Comparison of ENCODE assay signal across 8 cellular contexts in the genomic region with DNA sequence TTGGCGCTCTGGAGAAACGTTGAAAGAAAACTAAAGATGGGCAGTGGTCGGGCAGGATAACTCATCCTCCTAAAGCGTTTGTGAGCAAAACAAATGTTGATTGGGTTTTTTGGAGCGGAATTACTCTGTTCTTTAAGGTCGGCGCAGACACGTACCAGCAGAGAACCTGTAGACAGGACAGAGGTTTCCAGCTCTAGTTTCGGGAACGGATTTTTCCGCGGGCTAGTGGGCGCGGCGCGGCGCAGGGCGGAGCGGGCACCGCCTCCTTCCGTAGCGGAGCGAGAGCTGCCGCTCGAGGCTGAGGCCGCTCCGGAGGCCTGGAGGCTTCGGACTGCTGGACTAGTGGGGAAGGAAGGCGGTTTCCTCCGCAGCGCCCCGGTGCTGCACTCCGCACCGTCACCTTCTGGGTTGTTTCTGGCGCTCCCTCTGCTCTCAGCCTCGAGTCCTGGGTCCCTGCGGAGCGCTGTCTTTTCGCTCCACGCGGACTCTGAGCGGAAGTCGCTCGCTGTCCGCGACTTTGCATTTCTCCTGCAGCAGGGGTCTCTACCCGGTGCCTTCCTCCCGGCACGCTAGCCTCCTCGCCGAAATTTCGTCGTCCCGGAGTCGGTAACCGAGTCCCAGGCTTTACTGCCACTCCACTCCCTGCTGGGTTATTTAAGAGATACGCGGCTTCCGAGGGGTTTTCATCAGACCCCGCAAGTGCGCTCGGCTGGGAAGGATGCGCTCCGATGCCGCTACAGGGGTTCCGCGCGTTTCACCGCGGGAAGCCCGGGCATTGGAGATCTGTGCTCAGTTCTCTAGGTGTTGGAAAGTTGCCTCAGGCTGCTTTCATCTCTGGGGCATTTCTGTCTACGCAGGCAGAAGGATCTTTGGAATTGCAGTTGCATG. TPM values are rescaled to one million over a fixed set of nuclear protein-coding genes. Genes with fewer than 3 reads are reported as not detected.
DNase-seq lines count a peak whose midpoint lies in the region; ATAC-seq and TF ChIP-seq lines count a peak whose summit lies in the region.

No MANE protein-coding gene starts in this region.

- CTCF ChIA-PET in A673 (lab: Charles Lee) = no interaction called here

- 4 to 7% methylated on average over 44 to 72 of the region's 72 CpGs for WGBS in body of pancreas, 2 donors
- 0 to 1% methylated on average over 64 to 66 of the region's 72 CpGs for WGBS in mesodermal cell (ENCODE audit: insufficient coverage in 2 of 2), 2 experiments

- no peak for DNase-seq in A673 (ENCODE audit: low spot score)
- peak in 3 of 4 donors; percentile 5 to 24 (median 18) for DNase-seq in body of pancreas
- no peak for DNase-seq in hypothalamus (lab: John Stamatoyannopoulos, UW)

- BruUV-seq in A673 (replicated peaks; lab: Mats Ljungman, UMichigan) = no TSS peak

- peaks cover 100% of the 10 kb centered on the region for H3K27me3 ChIP-seq in A673 (replicated peaks; ENCODE audit: insufficient read depth, low read depth, low read length, poor library complexity)
- peaks cover 0 to 54% of the 10 kb centered on the region in 2 donors for H3K27me3 ChIP-seq in body of pancreas

- H3K27ac ChIP-seq in A673 (ENCODE audit: low read depth, low read length, poor library complexity, severe bottlenecking) (no peak overlapping the region), body of pancreas (no peak overlapping the region), mesodermal cell (ENCODE audit: low read depth, low read length, severe bottlenecking) (no peak overlapping the region)

- ATAC-seq in HG03442 (IDR thresholded peaks at IDR 0.05; ENCODE audit: unreplicated experiment) = peak; percentile 55
- ATAC-seq in body of pancreas = peak; percentile 22
- no peak for ATAC-seq in HG03432 (IDR thresholded peaks at IDR 0.05; ENCODE audit: unreplicated experiment)
- ATAC-seq in GM19351 (IDR thresholded peaks at IDR 0.05; ENCODE audit: unreplicated experiment) = no peak
- no peak for ATAC-seq in HG03565 (IDR thresholded peaks at IDR 0.05; ENCODE audit: unreplicated experiment)

- no peak for TF ChIP-seq CTCF in A673 (conservative IDR thresholded peaks at IDR 0.05; ENCODE audit: low read depth, low read length)
- no peak for TF ChIP-seq CTCF in body of pancreas (IDR thresholded peaks at IDR 0.05)

- no peaks in the 10 kb centered on the region for H3K36me3 ChIP-seq in A673 (ENCODE audit: insufficient read depth, low read length, poor library complexity, severe bottlenecking)
- no peaks in the 10 kb centered on the region for H3K36me3 ChIP-seq in body of pancreas (replicated peaks in 1 of 2; ENCODE audit: insufficient read depth in 1 of 2, low read depth in 2 of 2)
- H3K36me3 ChIP-seq in mesodermal cell (ENCODE audit: control insufficient read depth, insufficient read depth, low read length) = no peaks in the 10 kb centered on the region

- H3K4me3 ChIP-seq in A673 (ENCODE audit: low read depth, low read length, poor library complexity, severe bottlenecking) (peak overlapping the region; percentile 17), body of pancreas (no peak overlapping the region), mesodermal cell (ENCODE audit: extremely low read depth, insufficient read depth, low read length, poor library complexity, severe bottlenecking) (peak overlapping the region; percentile 6)

- POLR2A ChIA-PET in A673 (lab: Charles Lee; ENCODE audit: low non-redundant PET) = no interaction called here

- H3K9me3 ChIP-seq in A673 (ENCODE audit: low read depth, low read length, poor library complexity, severe bottlenecking) (no peaks in the 10 kb centered on the region), body of pancreas (no peaks in the 10 kb centered on the region), mesodermal cell (ENCODE audit: control insufficient read depth, low read length) (no peaks in the 10 kb centered on the region)

- no peak for TF ChIP-seq POLR2A in body of pancreas (IDR thresholded peaks at IDR 0.05)

- H3K4me1 ChIP-seq in A673 (ENCODE audit: insufficient read depth, low read length, poor library complexity, severe bottlenecking) (no peaks in the 10 kb centered on the region), body of pancreas (peaks cover 14% of the 10 kb centered on the region), mesodermal cell (ENCODE audit: control insufficient read depth, insufficient read depth, low read length, poor library complexity, severe bottlenecking) (peaks cover 10% of the 10 kb centered on the region)

- intact Hi-C loops in A673 (cut with micrococcal nuclease; ENCODE audit: unreplicated experiment) (no loop called here), body of pancreas (cut with DNase I) (loop anchor here (5.0 kb wide), 1 partner anchor 277 kb away; no protein-coding TSS in a partner anchor)

RNA-seq across cellular contexts. Expression of a gene that starts 7.0 kb away (rescaled TPM):
- 0.15 and 0.17 TPM in 2 replicates for total RNA-seq in A673 (2021)
- total RNA-seq in body of pancreas = under 1 TPM in 1 of 2 donors, not detected in 1; 0.26 TPM
- 0.07 TPM for polyA plus RNA-seq in mesodermal cell (2013, experiment 1 of 2)
- 0.10 TPM for polyA plus RNA-seq in mesodermal cell (2013, experiment 2 of 2)

RNA-seq across cellular contexts. Expression of a gene that starts 28.7 kb away (rescaled TPM):
- total RNA-seq in A673 (2021) (not detected in 2 replicates), body of pancreas (not detected)
- 0.74 TPM for polyA plus RNA-seq in mesodermal cell (2013, experiment 1 of 2)
- 0.66 TPM for polyA plus RNA-seq in mesodermal cell (2013, experiment 2 of 2)

Comparison
In these comparisons a context has a peak if more than half of its experiments do, and no peak if none do; other contexts are left out.
1. DNase-seq: peak in body of pancreas (3 of 4); none in A673 (single experiment) and hypothalamus (0 of 51).
2. H3K4me3 ChIP-seq: peak in A673 (single experiment) and mesodermal cell (single experiment); none in body of pancreas (0 of 2).
3. ATAC-seq: peak in HG03442 (single experiment) and body of pancreas (single experiment); none in HG03432 (single experiment), GM19351 (single experiment) and HG03565 (single experiment).